Comparison of ENCODE assay signal across 20 cellular contexts in the genomic region with DNA sequence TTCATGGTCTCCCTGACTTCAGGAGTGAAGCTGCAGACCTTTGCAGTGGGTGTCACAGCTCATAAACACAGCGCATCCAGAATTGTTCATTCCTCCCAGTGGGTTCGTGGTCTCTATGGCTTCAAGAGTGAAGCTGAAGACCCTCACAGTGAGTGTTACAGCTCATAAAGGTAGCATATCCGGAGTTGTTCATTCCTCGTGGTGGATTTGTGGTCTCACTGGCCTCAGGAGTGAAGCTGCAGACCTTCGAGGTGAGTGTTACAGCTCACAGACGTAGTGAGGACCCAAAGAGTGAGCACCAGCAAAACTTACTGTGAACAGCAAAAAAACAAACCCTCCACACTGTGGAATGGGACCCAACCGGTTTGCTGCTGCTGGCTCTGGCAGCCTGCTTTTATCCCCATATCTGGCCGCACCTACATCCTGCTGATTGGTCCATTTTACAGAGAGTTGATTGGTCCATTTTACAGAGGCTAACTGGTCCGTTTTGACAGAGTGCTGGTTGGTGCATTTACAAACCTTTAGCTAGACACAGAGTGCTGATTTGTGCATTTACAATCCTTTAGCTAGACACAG.
DNase-seq lines count a peak whose midpoint lies in the region; ATAC-seq and TF ChIP-seq lines count a peak whose summit lies in the region.
"Had no signal": no experiment of that assay in that cellular context is flagged by ENCODE, and none has a peak within 500 bp of the region (broad histone marks: within the 10 kb centered on the region; RNA-seq: fewer than 3 reads in every experiment).

No MANE protein-coding gene starts in this region.

- H3K4me3 ChIP-seq in Karpas-422 (ENCODE audit: low read length) (no peak overlapping the region), spleen (no peak overlapping the region)
- H3K4me3 ChIP-seq: A549, SK-N-MC had no signal

- no peak overlapping the region for H3K4me3 Mint-ChIP-seq in CD14-positive monocyte
- H3K4me3 Mint-ChIP-seq: B cell, HFFc6, IgD-negative memory B cell had no signal

- peaks cover 0 to 3% (median 0%) of the 10 kb centered on the region in 3 donors for H3K27me3 Mint-ChIP-seq in CD14-positive monocyte (ENCODE audit: low read depth in 3 of 3)
- H3K27me3 Mint-ChIP-seq: B cell, IgD-negative memory B cell had no signal

- WGBS in spleen, 5 donors: 47 to 82% (median 69%) methylated on average over 9 of the region's 9 CpGs

- H4K20me1 ChIP-seq in Karpas-422 (ENCODE audit: insufficient read depth, low read depth, low read length): no peaks in the 10 kb centered on the region

- H3K36me3 Mint-ChIP-seq in CD14-positive monocyte: no peaks in the 10 kb centered on the region
- H3K36me3 Mint-ChIP-seq: IgD-negative memory B cell had no signal

- no peaks in the 10 kb centered on the region for H3K79me2 ChIP-seq in Karpas-422 (ENCODE audit: low read length)

- DNase-seq in CD14-positive monocyte (ENCODE audit: low spot score): peak; percentile 7
- peak; percentile 46 for DNase-seq in Karpas-422
- peak; percentile 30 for DNase-seq in left lobe of liver (ENCODE audit: low spot score)
- DNase-seq in spleen: peak; percentile 9
- no peak for DNase-seq in RWPE1 (ENCODE audit: low spot score)
- DNase-seq in ureter (ENCODE audit: low spot score): no peak
- DNase-seq in dermis blood vessel endothelial cell: no peak
- DNase-seq: DMS79, HFFc6, MV-4-11, NCI-H1105 treated with DMSO at 0.1 percent for 48 hours, NCI-H2029 treated with DMSO at 0.1 percent for 48 hours, NCI-H2171 treated with DMSO at 0.1 percent for 48 hours, NCI-H524 treated with DMSO at 0.1 percent for 48 hours, NCI-H82, SHP77 had no signal

- no peak overlapping the region for H3K9ac ChIP-seq in Karpas-422 (ENCODE audit: low read length)

- TF ChIP-seq POLR2A in spleen (IDR thresholded peaks at IDR 0.05): no peak

- no peaks in the 10 kb centered on the region for H3K9me2 ChIP-seq in Karpas-422 (replicated peaks; ENCODE audit: insufficient read depth, low read length)

- H3K27ac Mint-ChIP-seq in CD14-positive monocyte: no peak overlapping the region
- H3K27ac Mint-ChIP-seq: B cell, HFFc6, IgD-negative memory B cell had no signal

- intact Hi-C loops in CD14-positive monocyte (cut with micrococcal nuclease) (no loop called here), spleen (cut with DNase I; ENCODE audit: low total_unique reads) (no loop called here)

- no peaks in the 10 kb centered on the region for H3K27me3 ChIP-seq in Karpas-422 (ENCODE audit: low read length)
- peaks cover 0 to 7% (median 0%) of the 10 kb centered on the region in 7 donors for H3K27me3 ChIP-seq in spleen (replicated peaks in 1 of 7)

- POLR2A ChIA-PET in RWPE1 (lab: Yijun Ruan, JAX; ENCODE audit: low non-redundant PET): no interaction called here

- no peaks in the 10 kb centered on the region for H3K4me1 ChIP-seq in Karpas-422 (ENCODE audit: low read length)
- no peaks in the 10 kb centered on the region for H3K4me1 ChIP-seq in spleen
- H3K4me1 ChIP-seq: A549 had no signal

- H3K4me1 Mint-ChIP-seq in CD14-positive monocyte: no peaks in the 10 kb centered on the region
- H3K4me1 Mint-ChIP-seq: B cell, IgD-negative memory B cell had no signal

- CTCF ChIA-PET in RWPE1 (lab: Yijun Ruan, JAX): no interaction called here

- ATAC-seq in left lobe of liver: no peak
- ATAC-seq: A549 had no signal

- no peaks in the 10 kb centered on the region for H3K9me3 ChIP-seq in Karpas-422 (ENCODE audit: low read length)
- no peaks in the 10 kb centered on the region for H3K9me3 ChIP-seq in spleen
- H3K9me3 ChIP-seq: A549 had no signal

- H2AFZ ChIP-seq in Karpas-422 (ENCODE audit: low read length): no peak overlapping the region

- no peak overlapping the region for H3K4me2 ChIP-seq in Karpas-422 (ENCODE audit: low read depth, low read length, poor library complexity, severe bottlenecking)
- H3K4me2 ChIP-seq: A549 had no signal

- H3K27ac ChIP-seq in Karpas-422 (ENCODE audit: low read length) (no peak overlapping the region), spleen (no peak overlapping the region), RWPE1 (no peak overlapping the region)
- H3K27ac ChIP-seq: A549, SK-N-MC had no signal

- peaks cover 0 to 11% (median 2%) of the 10 kb centered on the region in 7 donors for H3K9me3 Mint-ChIP-seq in CD14-positive monocyte

- H3K36me3 ChIP-seq in Karpas-422 (ENCODE audit: insufficient read depth, low read length): no peaks in the 10 kb centered on the region
- H3K36me3 ChIP-seq in spleen: no peaks in the 10 kb centered on the region

- TF ChIP-seq CTCF in CD14-positive monocyte (IDR thresholded peaks at IDR 0.05): no peak
- TF ChIP-seq CTCF in spleen (IDR thresholded peaks at IDR 0.05 in 8 of 11, conservative IDR thresholded peaks at IDR 0.05 in 3 of 11): no peak
- no peak for TF ChIP-seq CTCF in RWPE1 (conservative IDR thresholded peaks at IDR 0.05; ENCODE audit: low read depth)

Comparison
In these comparisons a context has a peak if more than half of its experiments do, and no peak if none do; other contexts are left out.
1. DNase-seq: peak in CD14-positive monocyte (single experiment), Karpas-422 (single experiment), left lobe of liver (single experiment) and spleen (single experiment); none in RWPE1 (single experiment), ureter (single experiment) and dermis blood vessel endothelial cell (single experiment).